32 cellular contexts compared by ENCODE assay signal in the genomic region with DNA sequence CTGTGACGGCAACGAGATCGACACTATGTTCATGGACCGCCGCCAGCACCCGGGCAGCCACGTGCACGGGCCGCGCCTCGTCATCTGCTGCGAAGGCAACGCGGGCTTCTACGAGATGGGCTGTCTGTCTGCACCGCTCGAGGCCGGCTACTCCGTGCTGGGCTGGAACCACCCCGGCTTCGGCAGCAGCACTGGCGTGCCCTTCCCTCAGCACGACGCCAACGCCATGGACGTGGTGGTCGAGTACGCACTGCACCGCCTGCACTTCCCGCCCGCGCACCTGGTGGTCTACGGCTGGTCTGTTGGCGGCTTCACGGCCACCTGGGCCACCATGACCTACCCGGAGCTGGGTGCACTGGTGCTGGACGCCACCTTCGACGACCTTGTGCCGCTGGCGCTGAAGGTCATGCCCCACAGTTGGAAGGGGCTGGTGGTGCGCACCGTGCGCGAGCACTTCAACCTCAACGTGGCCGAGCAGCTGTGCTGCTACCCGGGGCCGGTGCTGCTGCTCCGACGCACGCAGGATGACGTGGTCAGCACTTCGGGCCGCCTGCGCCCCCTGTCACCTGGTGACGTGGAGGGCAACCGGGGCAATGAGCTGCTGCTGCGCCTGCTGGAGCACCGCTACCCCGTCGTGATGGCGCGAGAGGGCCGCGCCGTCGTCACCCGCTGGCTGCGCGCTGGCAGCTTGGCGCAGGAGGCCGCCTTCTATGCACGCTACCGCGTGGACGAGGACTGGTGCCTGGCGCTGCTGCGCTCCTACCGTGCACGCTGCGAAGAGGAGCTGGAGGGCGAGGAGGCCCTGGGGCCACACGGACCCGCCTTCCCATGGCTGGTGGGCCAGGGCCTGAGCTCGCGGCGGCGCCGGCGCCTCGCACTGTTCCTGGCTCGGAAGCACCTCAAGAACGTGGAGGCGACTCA. TPM values are rescaled to one million over a fixed set of nuclear protein-coding genes. Genes with fewer than 3 reads are reported as not detected.
"Had no signal": no experiment of that assay in that cellular context is flagged by ENCODE, and none has a peak within 500 bp of the region (broad histone marks: within the 10 kb centered on the region; RNA-seq: fewer than 3 reads in every experiment).

No MANE protein-coding gene starts in this region.

- DNase-seq: activated CD4-positive, alpha-beta memory T cell treated with anti-CD3 and anti-CD28 coated beads, Interleukin-2, amount 10 ng/mL, durations not matched to agents 7 days and 5 days; activated CD4-positive, alpha-beta T cell treated with anti-CD3 and anti-CD28 coated beads for 1 hour; activated CD4-positive, alpha-beta T cell treated with anti-CD3 and anti-CD28 coated beads, Interleukin-2, amount 10 ng/mL, durations not matched to agents 7 days and 5 days; activated CD8-positive, alpha-beta memory T cell treated with anti-CD3 and anti-CD28 coated beads, Interleukin-2, amount 50 U/mL, for 48 hours; activated gamma-delta T cell; activated naive CD4-positive, alpha-beta T cell treated with anti-CD3 and anti-CD28 coated beads, Interleukin-2, amount 10 ng/mL, durations not matched to agents 7 days and 5 days; activated naive CD8-positive, alpha-beta T cell treated with anti-CD3 and anti-CD28 coated beads, Interleukin-2, amount 10 ng/mL, durations not matched to agents 7 days and 5 days; activated T-cell treated with anti-CD3 and anti-CD28 coated beads, Interleukin-2, amount 50 U/mL, for 24 hours; cortex of kidney; foreskin keratinocyte; hypothalamus; immature natural killer cell; midbrain; naive thymus-derived CD8-positive, alpha-beta T cell; psoas muscle; sigmoid colon; small intestine; stimulated activated CD4-positive, alpha-beta T cell treated with anti-CD3 and anti-CD28 coated beads, Interleukin-1b, Interleukin-23, amount 100 ng/mL, for 48 hours; stimulated activated naive CD4-positive, alpha-beta T cell; T-helper 17 cell; T1000; tibial artery had no signal

- H3K27ac ChIP-seq: foreskin keratinocyte had no signal

- H3K4me3 Mint-ChIP-seq: activated CD4-positive, alpha-beta memory T cell treated with anti-CD3 and anti-CD28 coated beads, Interleukin-2, amount 10 ng/mL, durations not matched to agents 7 days and 5 days had no signal

- FAIRE-seq: pancreas, small intestine had no signal

- H3K4me3 ChIP-seq: ascending aorta, esophagus muscularis mucosa, psoas muscle, sigmoid colon, suprapubic skin, tibial artery had no signal

- H3K9me3 Mint-ChIP-seq: activated CD4-positive, alpha-beta memory T cell treated with anti-CD3 and anti-CD28 coated beads, Interleukin-2, amount 10 ng/mL, durations not matched to agents 7 days and 5 days; activated CD4-positive, alpha-beta T cell treated with anti-CD3 and anti-CD28 coated beads, Interleukin-2, amount 10 ng/mL, durations not matched to agents 7 days and 5 days; activated naive CD4-positive, alpha-beta T cell treated with anti-CD3 and anti-CD28 coated beads, Interleukin-2, amount 10 ng/mL, durations not matched to agents 7 days and 5 days; activated naive CD8-positive, alpha-beta T cell treated with anti-CD3 and anti-CD28 coated beads, Interleukin-2, amount 10 ng/mL, durations not matched to agents 7 days and 5 days; activated T-cell treated with anti-CD3 and anti-CD28 coated beads, Interleukin-2, amount 50 U/mL, for 24 hours; immature natural killer cell; naive thymus-derived CD8-positive, alpha-beta T cell had no signal

- H3K27ac Mint-ChIP-seq: T-helper 17 cell had no signal

- H3K27me3 ChIP-seq: ascending aorta, heart left ventricle, pancreas had no signal

- H3K9me3 ChIP-seq: ascending aorta, esophagus muscularis mucosa, heart left ventricle, pancreas, psoas muscle, sigmoid colon, suprapubic skin, tibial artery had no signal

- H3K4me1 ChIP-seq: foreskin keratinocyte had no signal

- ATAC-seq: foreskin keratinocyte; heart left ventricle; naive thymus-derived CD8-positive, alpha-beta T cell; pancreas; psoas muscle; T-helper 17 cell had no signal

RNA-seq across cellular contexts. Expression of gene ABHD16B, which starts 0.9 kb away (rescaled TPM):
- total RNA-seq: activated CD4-positive, alpha-beta memory T cell treated with anti-CD3 and anti-CD28 coated beads, Interleukin-2, amount 10 ng/mL, durations not matched to agents 7 days and 5 days; activated CD4-positive, alpha-beta T cell treated with anti-CD3 and anti-CD28 coated beads, Interleukin-2, amount 10 ng/mL, durations not matched to agents 7 days and 5 days; activated naive CD8-positive, alpha-beta T cell treated with anti-CD3 and anti-CD28 coated beads, Interleukin-2, amount 10 ng/mL, durations not matched to agents 7 days and 5 days; ascending aorta; cardiac septum; cerebellum; esophagus muscularis mucosa; foreskin keratinocyte; heart left ventricle; kidney epithelial cell; lower leg skin; naive thymus-derived CD8-positive, alpha-beta T cell; pancreas; psoas muscle; sigmoid colon; suprapubic skin; T-helper 17 cell; urinary bladder had no signal
- polyA plus RNA-seq: foreskin keratinocyte had no signal

RNA-seq across cellular contexts. Expression of gene ZBTB46, which starts 31.2 kb away (rescaled TPM):
- total RNA-seq: activated CD4-positive, alpha-beta T cell treated with anti-CD3 and anti-CD28 coated beads, Interleukin-2, amount 10 ng/mL, durations not matched to agents 7 days and 5 days; naive thymus-derived CD8-positive, alpha-beta T cell had no signal
